In genomic region chr2:44671276-44671675, GRCh38 we compare ENCODE assay signal across 22 cellular contexts.
"Had no signal": no experiment of that assay in that cellular context is flagged by ENCODE, and none has a peak within 500 bp of the region (broad histone marks: within the 10 kb centered on the region; RNA-seq: fewer than 3 reads in every experiment).

No MANE protein-coding gene starts in this region.

- H3K4me1 ChIP-seq: SJSA1 had no signal

- H3K4me3 Mint-ChIP-seq: IgD-negative memory B cell had no signal

- H3K27ac ChIP-seq: HL-60, KMS-11, SJSA1, SK-N-MC had no signal

- H3K27me3 ChIP-seq: SJSA1 had no signal

- H3K9me3 ChIP-seq: SJSA1 had no signal

- H3K9ac ChIP-seq: KMS-11 had no signal

- H3K9me3 Mint-ChIP-seq: IgD-negative memory B cell had no signal

- DNase-seq: Kasumi-1, MM.1S, NCI-H1092 treated with DMSO at 0.1 percent for 48 hours, NCI-H1436, NCI-H187, NCI-H2029, NCI-H2081 treated with DMSO at 0.1 percent for 48 hours, NCI-H2171, NCI-H226, NCI-H446, NCI-H510A, NCI-H524 treated with DMSO at 0.1 percent for 48 hours, NCI-H774, Right ventricle myocardium superior, RPMI8226, SIG-M5 had no signal

- H3K4me3 ChIP-seq: K562, SJSA1, SK-N-MC had no signal

- H3K36me3 ChIP-seq: SJSA1 had no signal

- H3K27ac Mint-ChIP-seq: IgD-negative memory B cell had no signal
